Comparison of ENCODE assay signal across 8 cellular contexts in genomic region chrX:153969904-153970397, GRCh38. TPM values are rescaled to one million over a fixed set of nuclear protein-coding genes. Genes with fewer than 3 reads are reported as not detected.
DNase-seq lines count a peak whose midpoint lies in the region; ATAC-seq, FAIRE-seq and TF ChIP-seq lines count a peak whose summit lies in the region.

No MANE protein-coding gene starts in this region.

- H3K4me3 ChIP-seq in astrocyte of the spinal cord (ENCODE audit: low read depth, low read length): peak overlapping the region; percentile 97
- H3K4me3 ChIP-seq in kidney (ENCODE audit: low read length in 2 of 2): peak overlapping the region; percentile 50 to 88
- H3K4me3 ChIP-seq in stomach smooth muscle (ENCODE audit: low read length in 2 of 2): peak overlapping the region; percentile 54 to 96

- ATAC-seq in HG03342 (IDR thresholded peaks at IDR 0.05; ENCODE audit: unreplicated experiment): no peak

- peak in 12 of 14 donors; percentile 24 to 78 (median 56) for DNase-seq in C1 segment of cervical spinal cord (lab: John Stamatoyannopoulos, UW)
- peak; percentile 25 for DNase-seq in LHCN-M2 (ENCODE audit: low read depth)
- peak; percentile 46 for DNase-seq in astrocyte of the spinal cord (ENCODE audit: low read depth, low spot score)
- peak; percentile 86 for DNase-seq in kidney
- no peak for DNase-seq in NK-92 treated with Interleukin-12 subunit alpha and Interleukin-12 subunit beta, amount 100 ng/mL, for 24 hours (lab: John Stamatoyannopoulos, UW)
- no peak for DNase-seq in NCI-H146 treated with DMSO at 0.1 percent for 48 hours (lab: John Stamatoyannopoulos, UW; ENCODE audit: unreplicated experiment)

- peaks cover 0 to 7% of the 10 kb centered on the region in 2 donors for H3K27me3 ChIP-seq in stomach smooth muscle (ENCODE audit: control insufficient read depth in 1 of 2, insufficient read depth in 2 of 2, low read length in 2 of 2)

- FAIRE-seq in kidney (lab: Jason Lieb, UNC): no peak

- H3K4me1 ChIP-seq in kidney (ENCODE audit: control insufficient read depth in 1 of 2, insufficient read depth in 1 of 2, low read depth in 1 of 2, low read length in 2 of 2): peaks cover 24 to 49% of the 10 kb centered on the region in 2 donors
- peaks cover 62% of the 10 kb centered on the region for H3K4me1 ChIP-seq in stomach smooth muscle (ENCODE audit: control insufficient read depth, insufficient read depth, low read length)

- H3K9ac ChIP-seq in kidney (ENCODE audit: low read length in 2 of 2) (peak overlapping the region; percentile 32 to 40), stomach smooth muscle (ENCODE audit: low read length in 2 of 2) (peak overlapping the region; percentile 61 to 62)

- H3K9me3 ChIP-seq in kidney (ENCODE audit: control insufficient read depth in 1 of 2, low read length in 2 of 2) (no peaks in the 10 kb centered on the region), stomach smooth muscle (ENCODE audit: control insufficient read depth in 2 of 2, low read length in 2 of 2) (no peaks in the 10 kb centered on the region)

- peak overlapping the region in 1 of 2 donors; percentile 60 for H3K27ac ChIP-seq in kidney (ENCODE audit: low read depth in 2 of 2, low read length in 2 of 2)
- peak overlapping the region; percentile 99 for H3K27ac ChIP-seq in stomach smooth muscle (ENCODE audit: low read length)

- TF ChIP-seq CTCF in astrocyte of the spinal cord (IDR thresholded peaks at IDR 0.05; ENCODE audit: low read depth, low read length): no peak
- no peak for TF ChIP-seq CTCF in kidney (IDR thresholded peaks at IDR 0.05; ENCODE audit: borderline replicate concordance, extremely low read depth, insufficient read depth)

- no peaks in the 10 kb centered on the region for H3K36me3 ChIP-seq in kidney (ENCODE audit: control insufficient read depth in 1 of 2, insufficient read depth in 2 of 2, low read length in 2 of 2)
- H3K36me3 ChIP-seq in stomach smooth muscle (ENCODE audit: control insufficient read depth in 2 of 2, insufficient read depth in 2 of 2, low read length in 2 of 2): no peaks in the 10 kb centered on the region

- in situ Hi-C loops in astrocyte of the spinal cord (cut with HindIII; ENCODE audit: low sequenced_read_pairs): no loop called here

- intact Hi-C loops in kidney (cut with DNase I): no loop called here

RNA-seq across cellular contexts. Expression of gene HCFC1, which starts 1.7 kb away (rescaled TPM):
- total RNA-seq in LHCN-M2 (2014; rRNA removed): 36.8 and 37.4 TPM in 2 replicates
- 20.8 TPM for polyA plus RNA-seq in LHCN-M2 (2012)
- 54.6 TPM for total RNA-seq in kidney
- 13.5 TPM for polyA plus RNA-seq in kidney (ENCODE audit: insufficient read depth, low read depth, low replicate concordance)

RNA-seq across cellular contexts. Expression of gene TMEM187, which starts 2.6 kb away (rescaled TPM):
- 8.9 and 9.0 TPM in 2 replicates for total RNA-seq in LHCN-M2 (2014; rRNA removed)
- 8.8 TPM for polyA plus RNA-seq in LHCN-M2 (2012)
- 9.6 TPM for total RNA-seq in kidney
- polyA plus RNA-seq in kidney (ENCODE audit: insufficient read depth, low read depth, low replicate concordance): 12.4 TPM

RNA-seq across cellular contexts. Expression of gene RENBP, which starts 25.5 kb away (rescaled TPM):
- 0.40 TPM in 1 of 2 replicates, not detected in the other for total RNA-seq in LHCN-M2 (2014; rRNA removed)
- 1.3 TPM for polyA plus RNA-seq in LHCN-M2 (2012)
- total RNA-seq in kidney: 22.9 TPM
- 78.2 TPM for polyA plus RNA-seq in kidney (ENCODE audit: insufficient read depth, low read depth, low replicate concordance)

RNA-seq across cellular contexts. Expression of gene NAA10, which starts 35.1 kb away (rescaled TPM):
- total RNA-seq in LHCN-M2 (2014; rRNA removed) (160 and 164 TPM in 2 replicates), kidney (79.3 TPM)
- polyA plus RNA-seq in LHCN-M2 (2012): 177 TPM
- 120 TPM for polyA plus RNA-seq in kidney (ENCODE audit: insufficient read depth, low read depth, low replicate concordance)

RNA-seq across cellular contexts. Expression of gene ARHGAP4, which starts 43.9 kb away (rescaled TPM):
- total RNA-seq in LHCN-M2 (2014; rRNA removed): 4.1 and 15.2 TPM in 2 replicates
- polyA plus RNA-seq in LHCN-M2 (2012): 1.9 TPM
- total RNA-seq in kidney: 73.0 TPM
- 38.3 TPM for polyA plus RNA-seq in kidney (ENCODE audit: insufficient read depth, low read depth, low replicate concordance)

Comparison
In these comparisons a context has a peak if more than half of its experiments do, and no peak if none do; other contexts are left out.
1. DNase-seq: peak in C1 segment of cervical spinal cord (12 of 14), LHCN-M2 (single experiment), astrocyte of the spinal cord (single experiment) and kidney (single experiment); none in NK-92 treated with Interleukin-12 subunit alpha and Interleukin-12 subunit beta, amount 100 ng/mL, for 24 hours (single experiment) and NCI-H146 treated with DMSO at 0.1 percent for 48 hours (single experiment).
2. RNA of gene RENBP, which starts 25.5 kb away (total RNA-seq): 22.9 TPM in kidney (single experiment); 0.40 TPM in LHCN-M2; every median in the first group is over 10 times any median in the second.
3. Peak in every context shown above with its lines, with median percentiles within 50 percentile points of each other: H3K4me3 ChIP-seq.